In genomic region chr3:20181276-20181675, GRCh38 we compare ENCODE assay signal across 19 cellular contexts.
"Had no signal": no experiment of that assay in that cellular context is flagged by ENCODE, and none has a peak within 500 bp of the region (broad histone marks: within the 10 kb centered on the region; RNA-seq: fewer than 3 reads in every experiment).

No MANE protein-coding gene starts in this region.

- H3K4me3 Mint-ChIP-seq: immature natural killer cell, mesothelial cell of epicardium had no signal

- H3K27ac ChIP-seq: coronary artery, dorsolateral prefrontal cortex, esophagus muscularis mucosa, foreskin keratinocyte, gastroesophageal sphincter, hepatocyte, left lung, lower lobe of right lung had no signal

- H3K36me3 ChIP-seq: esophagus muscularis mucosa, gastroesophageal sphincter, left lung, lower lobe of right lung had no signal

- H3K4me2 ChIP-seq: hepatocyte had no signal

- H3K27me3 ChIP-seq: dorsolateral prefrontal cortex, esophagus muscularis mucosa, foreskin keratinocyte, hepatocyte, left lung had no signal

- H3K9me3 Mint-ChIP-seq: immature natural killer cell, mesothelial cell of epicardium had no signal

- H3K27ac Mint-ChIP-seq: immature natural killer cell, mesothelial cell of epicardium had no signal

- H3K4me1 Mint-ChIP-seq: immature natural killer cell, mesothelial cell of epicardium had no signal

- H3K9me3 ChIP-seq: esophagus muscularis mucosa, gastroesophageal sphincter, left lung, lower lobe of right lung, mucosa of descending colon had no signal

- H2AFZ ChIP-seq: hepatocyte had no signal

- ATAC-seq: foreskin keratinocyte, gastroesophageal sphincter, left lung, lower lobe of right lung, mucosa of descending colon had no signal

- DNase-seq: dermis blood vessel endothelial cell; dorsolateral prefrontal cortex; effector CD4-positive, alpha-beta T cell; effector memory CD4-positive, alpha-beta T cell; foreskin keratinocyte; hypothalamus; immature natural killer cell; islet precursor cell; kidney; kidney glomerular epithelial cell; left lung; lower lobe of right lung; mesenchymal stem cell; mucosa of descending colon had no signal

- H3K4me3 ChIP-seq: coronary artery, dorsolateral prefrontal cortex, esophagus muscularis mucosa, gastroesophageal sphincter, hepatocyte, left lung, lower lobe of right lung, mucosa of descending colon had no signal

- H3K4me1 ChIP-seq: foreskin keratinocyte had no signal
